Comparison of ENCODE assay signal across 16 cellular contexts in genomic region chr10:29140151-29140550, GRCh38.
"Had no signal": no experiment of that assay in that cellular context is flagged by ENCODE, and none has a peak within 500 bp of the region (broad histone marks: within the 10 kb centered on the region; RNA-seq: fewer than 3 reads in every experiment).

No MANE protein-coding gene starts in this region.

- DNase-seq: activated CD4-positive, alpha-beta T cell treated with anti-CD3 and anti-CD28 coated beads, Interleukin-2, amount 50 U/mL, for 1 hour; activated naive CD4-positive, alpha-beta T cell treated with anti-CD3 and anti-CD28 coated beads for 36 hours; activated T-cell treated with anti-CD3 and anti-CD28 coated beads for 4 hours; caudate nucleus; colonic mucosa; effector CD4-positive, alpha-beta T cell; kidney; natural killer cell; occipital lobe; stimulated activated CD4-positive, alpha-beta T cell treated with anti-CD3 and anti-CD28 coated beads, Interleukin-2, amount 100 ng/mL, for 48 hours; stimulated activated CD8-positive, alpha-beta memory T cell treated with anti-CD3 and anti-CD28 coated beads, Interleukin-4, amount 100 ng/mL, for 48 hours; T-helper 17 cell; testis had no signal

- H2AFZ ChIP-seq: hepatocyte had no signal

- H3K27ac ChIP-seq: colonic mucosa, hepatocyte, testis had no signal

- H3K36me3 ChIP-seq: colonic mucosa had no signal

- H3K9me3 Mint-ChIP-seq: activated naive CD4-positive, alpha-beta T cell treated with anti-CD3 and anti-CD28 coated beads for 36 hours; activated T-helper 17 cell treated with anti-CD3 and anti-CD28 coated beads, Interleukin-2, amount 50 U/mL, for 72 hours; natural killer cell; stimulated activated naive CD8-positive, alpha-beta T cell treated with anti-CD3 and anti-CD28 coated beads, Interleukin-15, Interleukin-2, amounts not matched to agents 100 ng/mL and 50 ng/mL, for 24 hours had no signal

- H3K9me3 ChIP-seq: colonic mucosa, testis had no signal

- H3K4me2 ChIP-seq: hepatocyte had no signal

- H3K36me3 Mint-ChIP-seq: natural killer cell had no signal

- ATAC-seq: activated T-helper 17 cell treated with anti-CD3 and anti-CD28 coated beads, Interleukin-2, amount 50 U/mL, for 72 hours; natural killer cell; T-helper 17 cell had no signal

- H3K27me3 ChIP-seq: colonic mucosa, hepatocyte, testis had no signal

- H3K4me1 ChIP-seq: colonic mucosa had no signal

- FAIRE-seq: kidney had no signal

- H3K27ac Mint-ChIP-seq: activated naive CD4-positive, alpha-beta T cell treated with anti-CD3 and anti-CD28 coated beads for 36 hours; activated T-helper 17 cell treated with anti-CD3 and anti-CD28 coated beads, Interleukin-2, amount 50 U/mL, for 72 hours; natural killer cell; stimulated activated naive CD8-positive, alpha-beta T cell treated with anti-CD3 and anti-CD28 coated beads, Interleukin-15, Interleukin-2, amounts not matched to agents 100 ng/mL and 50 ng/mL, for 24 hours; T-helper 17 cell had no signal

- H3K4me1 Mint-ChIP-seq: activated T-helper 17 cell treated with anti-CD3 and anti-CD28 coated beads, Interleukin-2, amount 50 U/mL, for 72 hours; natural killer cell; T-helper 17 cell had no signal

- H3K79me2 ChIP-seq: hepatocyte had no signal

- H3K4me3 Mint-ChIP-seq: activated naive CD4-positive, alpha-beta T cell treated with anti-CD3 and anti-CD28 coated beads for 36 hours; activated T-helper 17 cell treated with anti-CD3 and anti-CD28 coated beads, Interleukin-2, amount 50 U/mL, for 72 hours; natural killer cell; stimulated activated naive CD8-positive, alpha-beta T cell treated with anti-CD3 and anti-CD28 coated beads, Interleukin-15, Interleukin-2, amounts not matched to agents 100 ng/mL and 50 ng/mL, for 24 hours; T-helper 17 cell had no signal

- H3K4me3 ChIP-seq: colonic mucosa, hepatocyte, testis had no signal
